ENCODE assay signal across 2 cellular contexts in genomic region chr1:30731109-30731805, GRCh38.
TF ChIP-seq lines count a peak whose summit lies in the region.

No MANE protein-coding gene starts in this region.

TF ChIP-seq in K562, 482 proteins besides CTCF, POLR2A, EP300 and RAD21 (continues in another document):
- TF ChIP-seq LEF1 (IDR thresholded peaks at IDR 0.05) (no peak), ATF6 (CRISPR knock-in tag; IDR thresholded peaks at IDR 0.05) (peak; percentile 68; the same call in 1 of the 2 replicates), GABPB2 (CRISPR knock-in tag; conservative IDR thresholded peaks at IDR 0.05) (no peak), ZNF239 (CRISPR knock-in tag; IDR thresholded peaks at IDR 0.05) (no peak), PREB (CRISPR knock-in tag; IDR thresholded peaks at IDR 0.05) (no peak), HDGF (IDR thresholded peaks at IDR 0.05) (0 out of 2 replicates have a peak, but pooled peaks have one; percentile 1), TCF3 (CRISPR knock-in tag; IDR thresholded peaks at IDR 0.05) (no peak), RNF219 (CRISPR knock-in tag; IDR thresholded peaks at IDR 0.05) (no peak), ZNF133 (CRISPR knock-in tag; IDR thresholded peaks at IDR 0.05) (no peak), AFF4 (CRISPR knock-in tag; IDR thresholded peaks at IDR 0.05) (peak; percentile 3; the same call in 1 of the 2 replicates), GTF2F1 (IDR thresholded peaks at IDR 0.05; ENCODE audit: low read depth, low read length) (no peak), ZKSCAN3 (CRISPR knock-in tag; IDR thresholded peaks at IDR 0.05) (no peak), KAT8 (IDR thresholded peaks at IDR 0.05; ENCODE audit: low read depth) (no peak), ZNF347 (CRISPR knock-in tag; IDR thresholded peaks at IDR 0.05; ENCODE audit: low read depth) (no peak), ETS1 (conservative IDR thresholded peaks at IDR 0.05; ENCODE audit: control insufficient read depth, low read depth, low read length) (no peak), ZSCAN32 (CRISPR knock-in tag; IDR thresholded peaks at IDR 0.05) (no peak), CEBPB (tag; IDR thresholded peaks at IDR 0.05) (no peak), SREBF2 (CRISPR knock-in tag; IDR thresholded peaks at IDR 0.05) (0 out of 2 replicates have a peak, but pooled peaks have one; percentile 54)

TF ChIP-seq in HepG2, 621 proteins besides CTCF, POLR2A, EP300 and RAD21:
- TF ChIP-seq MYPOP (CRISPR knock-in tag; IDR thresholded peaks at IDR 0.05) (no peak), SIN3B (IDR thresholded peaks at IDR 0.05; ENCODE audit: low read length) (no peak), XBP1 (CRISPR knock-in tag; IDR thresholded peaks at IDR 0.05) (no peak), ZNF251 (CRISPR knock-in tag; IDR thresholded peaks at IDR 0.05) (no peak), ZNF407 (CRISPR knock-in tag; IDR thresholded peaks at IDR 0.05; ENCODE audit: not compliant biosample characterization) (no peak), ZSCAN22 (CRISPR knock-in tag; IDR thresholded peaks at IDR 0.05) (no peak), IKZF5 (CRISPR knock-in tag; IDR thresholded peaks at IDR 0.05) (no peak)
TF ChIP-seq in HepG2: peak in this region for 0.
